In the genomic region with DNA sequence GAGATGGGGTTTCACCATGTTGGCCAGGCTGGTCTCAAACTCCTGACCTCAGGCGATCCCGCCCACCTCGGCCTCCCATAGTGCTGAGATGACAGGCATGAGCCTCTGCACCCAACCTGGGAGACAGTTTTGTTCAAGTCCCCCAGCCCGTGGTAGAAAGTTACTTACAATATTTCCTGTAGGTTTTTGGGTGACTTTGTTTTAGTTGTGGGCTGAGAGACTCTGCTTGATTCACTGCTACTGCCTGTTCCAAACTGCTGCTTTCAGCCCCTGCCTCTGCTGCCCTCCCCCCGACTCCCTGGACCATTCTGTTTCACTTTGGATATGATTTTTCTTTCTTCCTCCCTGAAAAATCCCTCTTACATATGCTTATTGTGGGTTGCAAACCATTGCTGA, we compare ENCODE assay signal across 17 cellular contexts. TPM values are rescaled to one million over a fixed set of nuclear protein-coding genes. Genes with fewer than 3 reads are reported as not detected.
DNase-seq lines count a peak whose midpoint lies in the region; ATAC-seq and TF ChIP-seq lines count a peak whose summit lies in the region.
"Had no signal": no experiment of that assay in that cellular context is flagged by ENCODE, and none has a peak within 500 bp of the region (broad histone marks: within the 10 kb centered on the region; RNA-seq: fewer than 3 reads in every experiment).

No MANE protein-coding gene starts in this region.

- H3K4me3 ChIP-seq in hepatocyte, result no peak overlapping the region
- H3K4me3 ChIP-seq: esophagus muscularis mucosa, lung, spleen had no signal

- no peaks in the 10 kb centered on the region for H3K9me3 Mint-ChIP-seq in activated T-cell treated with anti-CD3 and anti-CD28 coated beads, Interleukin-2, amount 50 U/mL, for 4 hours
- peaks cover 3% of the 10 kb centered on the region for H3K9me3 Mint-ChIP-seq in activated T-helper 17 cell treated with anti-CD3 and anti-CD28 coated beads, Interleukin-2, amount 50 U/mL, for 72 hours
- H3K9me3 Mint-ChIP-seq in stimulated activated naive B cell treated with anti-CD40 and anti-IgM and Interleukin-4, amounts not matched to agents 10 μg/mL and 1 μg/mL and 100 μg/mL, for 72 hours, result peaks cover 0 to 3% of the 10 kb centered on the region in 2 donors

- no peak for DNase-seq in activated T-cell treated with anti-CD3 and anti-CD28 coated beads, Interleukin-2, amount 50 U/mL, for 4 hours
- no peak for DNase-seq in activated T-cell treated with anti-CD3 and anti-CD28 coated beads for 4 hours
- peak; percentile 16 for DNase-seq in stimulated activated naive B cell treated with anti-CD40 and anti-IgM and Interleukin-4, amounts not matched to agents 10 μg/mL and 1 μg/mL and 100 μg/mL, for 72 hours
- no peak for DNase-seq in hepatocyte (ENCODE audit: low spot score)
- DNase-seq in NCI-H82 treated with DMSO at 0.1 percent for 48 hours (lab: John Stamatoyannopoulos, UW; ENCODE audit: unreplicated experiment), result no peak
- no peak for DNase-seq in NCI-H1417 (lab: John Stamatoyannopoulos, UW)
- DNase-seq: glutamatergic neuron, H7, NCI-H146, NCI-H446, SHP77 treated with DMSO at 0.1 percent for 48 hours, spleen had no signal

- H3K27ac ChIP-seq in hepatocyte, result no peak overlapping the region
- H3K27ac ChIP-seq: esophagus muscularis mucosa had no signal

- H2AFZ ChIP-seq in hepatocyte, result no peak overlapping the region

- no peaks in the 10 kb centered on the region for H3K27me3 Mint-ChIP-seq in activated T-cell treated with anti-CD3 and anti-CD28 coated beads, Interleukin-2, amount 50 U/mL, for 4 hours (ENCODE audit: low read depth)
- H3K27me3 Mint-ChIP-seq in activated T-helper 17 cell treated with anti-CD3 and anti-CD28 coated beads, Interleukin-2, amount 50 U/mL, for 72 hours, result no peaks in the 10 kb centered on the region
- peaks cover 26 to 29% of the 10 kb centered on the region in 2 donors for H3K27me3 Mint-ChIP-seq in stimulated activated naive B cell treated with anti-CD40 and anti-IgM and Interleukin-4, amounts not matched to agents 10 μg/mL and 1 μg/mL and 100 μg/mL, for 72 hours

- no peaks in the 10 kb centered on the region for H3K4me1 ChIP-seq in hepatocyte (ENCODE audit: insufficient read depth)

- no peak overlapping the region for H3K4me2 ChIP-seq in hepatocyte

- peaks cover 58% of the 10 kb centered on the region for H3K4me1 Mint-ChIP-seq in activated T-cell treated with anti-CD3 and anti-CD28 coated beads, Interleukin-2, amount 50 U/mL, for 4 hours (ENCODE audit: low read depth)
- peaks cover 47% of the 10 kb centered on the region for H3K4me1 Mint-ChIP-seq in activated T-helper 17 cell treated with anti-CD3 and anti-CD28 coated beads, Interleukin-2, amount 50 U/mL, for 72 hours
- peaks cover 11% of the 10 kb centered on the region in 2 donors for H3K4me1 Mint-ChIP-seq in stimulated activated naive B cell treated with anti-CD40 and anti-IgM and Interleukin-4, amounts not matched to agents 10 μg/mL and 1 μg/mL and 100 μg/mL, for 72 hours

- peak overlapping the region; percentile 86 for H3K27ac Mint-ChIP-seq in activated T-helper 17 cell treated with anti-CD3 and anti-CD28 coated beads, Interleukin-2, amount 50 U/mL, for 72 hours
- no peak overlapping the region for H3K27ac Mint-ChIP-seq in stimulated activated naive B cell treated with anti-CD40 and anti-IgM and Interleukin-4, amounts not matched to agents 10 μg/mL and 1 μg/mL and 100 μg/mL, for 72 hours
- H3K27ac Mint-ChIP-seq: progenitor cell of endocrine pancreas had no signal

- H3K27me3 ChIP-seq in hepatocyte, result no peaks in the 10 kb centered on the region
- H3K27me3 ChIP-seq: esophagus muscularis mucosa had no signal

- no peaks in the 10 kb centered on the region for H3K36me3 ChIP-seq in hepatocyte (replicated peaks; ENCODE audit: insufficient read depth, low read depth)
- H3K36me3 ChIP-seq: esophagus muscularis mucosa, spleen had no signal

- peak; percentile 51 to 62 for ATAC-seq in activated T-cell treated with anti-CD3 and anti-CD28 coated beads, Interleukin-2, amount 50 U/mL, for 4 hours
- peak; percentile 49 for ATAC-seq in GM21619 (IDR thresholded peaks at IDR 0.05; ENCODE audit: unreplicated experiment)
- peak; percentile 78 for ATAC-seq in activated T-helper 17 cell treated with anti-CD3 and anti-CD28 coated beads, Interleukin-2, amount 50 U/mL, for 72 hours (replicated peaks)
- ATAC-seq in stimulated activated naive B cell treated with anti-CD40 and anti-IgM and Interleukin-4, amounts not matched to agents 10 μg/mL and 1 μg/mL and 100 μg/mL, for 72 hours (replicated peaks), result peak; percentile 45 to 86

- WGBS in hepatocyte (ENCODE audit: low lambda C conversion rate, missing lambda C conversion rate), result 88% methylated on average over 5 of the region's 5 CpGs

- H3K9me3 ChIP-seq in hepatocyte (ENCODE audit: low read depth), result no peaks in the 10 kb centered on the region
- H3K9me3 ChIP-seq: esophagus muscularis mucosa, spleen had no signal

- H3K9me2 ChIP-seq in hepatocyte (replicated peaks; ENCODE audit: insufficient read depth), result no peaks in the 10 kb centered on the region

- no peaks in the 10 kb centered on the region for H4K20me1 ChIP-seq in hepatocyte (ENCODE audit: insufficient read depth, poor library complexity, severe bottlenecking)

- TF ChIP-seq CTCF in hepatocyte (IDR thresholded peaks at IDR 0.05; ENCODE audit: poor library complexity), result no peak

- no peaks in the 10 kb centered on the region for H3K36me3 Mint-ChIP-seq in activated T-cell treated with anti-CD3 and anti-CD28 coated beads, Interleukin-2, amount 50 U/mL, for 4 hours (ENCODE audit: insufficient read depth)
- H3K36me3 Mint-ChIP-seq in activated T-helper 17 cell treated with anti-CD3 and anti-CD28 coated beads, Interleukin-2, amount 50 U/mL, for 72 hours (ENCODE audit: low read depth), result no peaks in the 10 kb centered on the region
- no peaks in the 10 kb centered on the region for H3K36me3 Mint-ChIP-seq in stimulated activated naive B cell treated with anti-CD40 and anti-IgM and Interleukin-4, amounts not matched to agents 10 μg/mL and 1 μg/mL and 100 μg/mL, for 72 hours

- H3K79me2 ChIP-seq in hepatocyte, result no peaks in the 10 kb centered on the region

- H3K4me3 Mint-ChIP-seq in activated T-cell treated with anti-CD3 and anti-CD28 coated beads, Interleukin-2, amount 50 U/mL, for 4 hours, result no peak overlapping the region
- peak overlapping the region; percentile 75 for H3K4me3 Mint-ChIP-seq in activated T-helper 17 cell treated with anti-CD3 and anti-CD28 coated beads, Interleukin-2, amount 50 U/mL, for 72 hours
- no peak overlapping the region for H3K4me3 Mint-ChIP-seq in stimulated activated naive B cell treated with anti-CD40 and anti-IgM and Interleukin-4, amounts not matched to agents 10 μg/mL and 1 μg/mL and 100 μg/mL, for 72 hours

RNA-seq across cellular contexts. Expression of a gene that starts 13.4 kb away (rescaled TPM):
- 10 to 100 TPM; 26.4 to 30.8 (median 28.3) TPM for total RNA-seq in activated T-cell treated with anti-CD3 and anti-CD28 coated beads, Interleukin-2, amount 50 U/mL, for 4 hours
- 10 to 100 TPM; 52.1 to 82.0 TPM for total RNA-seq in activated T-helper 17 cell treated with anti-CD3 and anti-CD28 coated beads, Interleukin-2, amount 50 U/mL, for 72 hours
- total RNA-seq in hepatocyte, result 43.7 and 64.2 TPM in 2 replicates
- 6.9 and 10.0 TPM in 2 replicates for polyA plus RNA-seq in hepatocyte
